11 cellular contexts compared by ENCODE assay signal in the genomic region with DNA sequence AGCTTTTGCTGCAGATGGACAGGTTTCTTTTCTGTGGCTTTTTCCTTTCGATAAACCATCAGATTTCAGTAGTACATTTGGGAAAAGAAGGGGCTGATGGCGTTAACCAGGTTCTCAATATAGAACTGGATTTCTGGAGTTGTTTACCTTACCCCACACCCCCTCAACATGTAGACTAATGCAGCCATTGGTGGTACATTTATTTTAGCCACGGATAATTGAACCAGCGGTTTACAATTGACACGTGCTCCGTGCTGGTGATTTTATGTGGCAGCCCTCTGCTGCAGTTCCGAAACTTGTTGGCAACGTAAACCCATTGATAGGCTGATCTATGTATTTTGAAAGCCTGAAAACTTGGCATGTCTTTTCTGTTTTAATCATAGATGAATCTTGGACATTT. TPM values are rescaled to one million over a fixed set of nuclear protein-coding genes. Genes with fewer than 3 reads are reported as not detected.
A peak's percentile ranks its signal among the peaks of the same experiment; 100 is the strongest.
DNase-seq lines count a peak whose midpoint lies in the region; TF ChIP-seq lines count a peak whose summit lies in the region.
"Had no signal": no experiment of that assay in that cellular context is flagged by ENCODE, and none has a peak within 500 bp of the region (broad histone marks: within the 10 kb centered on the region; RNA-seq: fewer than 3 reads in every experiment).

No MANE protein-coding gene starts in this region.

- CTCF ChIA-PET in CD4-positive, alpha-beta memory T cell (lab: Charles Lee; ENCODE audit: partially characterized antibody) = no interaction called here

- H2BK15ac ChIP-seq in neuronal stem cell (ENCODE audit: low read length) = no peak overlapping the region

- H4K20me1 ChIP-seq in KMS-11 (ENCODE audit: insufficient read depth) = no peaks in the 10 kb centered on the region

- no peak overlapping the region for H4K8ac ChIP-seq in neuronal stem cell (ENCODE audit: low read depth, low read length)

- peak overlapping the region; percentile 93 for H3K27ac ChIP-seq in KMS-11
- H3K27ac ChIP-seq in neuronal stem cell (replicated peaks; ENCODE audit: low read length) = peak overlapping the region; percentile 87
- no peak overlapping the region for H3K27ac ChIP-seq in CD4-positive, alpha-beta memory T cell (ENCODE audit: low read depth, low read length)
- H3K27ac ChIP-seq: neutrophil had no signal

- H3K4me3 Mint-ChIP-seq in endothelial cell (ENCODE audit: unreplicated experiment) = peak overlapping the region; percentile 91
- H3K4me3 Mint-ChIP-seq in CD4-positive, alpha-beta memory T cell = peak overlapping the region in 1 of 8 donors; percentile 39
- H3K4me3 Mint-ChIP-seq: effector memory CD8-positive, alpha-beta T cell had no signal

- peaks cover 10% of the 10 kb centered on the region for H3K36me3 Mint-ChIP-seq in endothelial cell (ENCODE audit: low read depth, unreplicated experiment)
- peaks cover 0 to 6% of the 10 kb centered on the region in 2 donors for H3K36me3 Mint-ChIP-seq in CD4-positive, alpha-beta memory T cell

- H3K9me3 Mint-ChIP-seq in endothelial cell (ENCODE audit: unreplicated experiment) = no peaks in the 10 kb centered on the region
- peaks cover 0 to 21% (median 7%) of the 10 kb centered on the region in 8 donors for H3K9me3 Mint-ChIP-seq in CD4-positive, alpha-beta memory T cell
- H3K9me3 Mint-ChIP-seq: stimulated activated naive CD8-positive, alpha-beta T cell treated with anti-CD3 and anti-CD28 coated beads, Interleukin-15, amount 100 ng/mL, for 72 hours had no signal

- no peak overlapping the region for H2BK5ac ChIP-seq in neuronal stem cell (ENCODE audit: low read length)

- no peak overlapping the region for H3K18ac ChIP-seq in neuronal stem cell (ENCODE audit: low read length)

- no peak overlapping the region for H3K27ac Mint-ChIP-seq in endothelial cell (ENCODE audit: unreplicated experiment)
- H3K27ac Mint-ChIP-seq in CD4-positive, alpha-beta memory T cell = no peak overlapping the region
- H3K27ac Mint-ChIP-seq: effector memory CD8-positive, alpha-beta T cell; stimulated activated naive CD8-positive, alpha-beta T cell treated with anti-CD3 and anti-CD28 coated beads, Interleukin-15, amount 100 ng/mL, for 72 hours had no signal

- no peak overlapping the region for H2AK5ac ChIP-seq in neuronal stem cell (ENCODE audit: low read depth, low read length)

- H3K9ac ChIP-seq in KMS-11 (peak overlapping the region; percentile 74), neuronal stem cell (ENCODE audit: low read depth, low read length, poor library complexity) (no peak overlapping the region)

- no peak overlapping the region for H3K4ac ChIP-seq in neuronal stem cell (ENCODE audit: low read length)

- no peaks in the 10 kb centered on the region for H3K27me3 ChIP-seq in KMS-11 (ENCODE audit: insufficient read depth, low read depth)
- H3K27me3 ChIP-seq in neuronal stem cell (ENCODE audit: control insufficient read depth in 3 of 3, insufficient read depth in 3 of 3, low read depth in 1 of 3, low read length in 3 of 3) = no peaks in the 10 kb centered on the region
- H3K27me3 ChIP-seq in CD4-positive, alpha-beta memory T cell (ENCODE audit: insufficient read depth, low read length) = no peaks in the 10 kb centered on the region

- H2AFZ ChIP-seq in KMS-11 (ENCODE audit: low read depth) (no peak overlapping the region), neuronal stem cell (ENCODE audit: low read length) (no peak overlapping the region)

- peaks cover 13% of the 10 kb centered on the region for H3K27me3 Mint-ChIP-seq in endothelial cell (ENCODE audit: unreplicated experiment)
- H3K27me3 Mint-ChIP-seq in CD4-positive, alpha-beta memory T cell = peaks cover 25 to 26% of the 10 kb centered on the region in 2 donors

- no peaks in the 10 kb centered on the region for H3K9me3 ChIP-seq in neuronal stem cell (replicated peaks in 1 of 2; ENCODE audit: control insufficient read depth in 2 of 2, insufficient read depth in 1 of 2, low read depth in 1 of 2, low read length in 2 of 2)
- no peaks in the 10 kb centered on the region for H3K9me3 ChIP-seq in CD4-positive, alpha-beta memory T cell (ENCODE audit: control insufficient read depth in 1 of 2, low read length in 2 of 2)
- H3K9me3 ChIP-seq: neutrophil had no signal

- H3K4me2 ChIP-seq in KMS-11 = peak overlapping the region; percentile 42; the same call in 1 of the 2 replicates
- H3K4me2 ChIP-seq in neuronal stem cell (ENCODE audit: insufficient read depth, low read length, poor library complexity, severe bottlenecking) = peak overlapping the region; percentile 57

- no peak overlapping the region for H3K14ac ChIP-seq in neuronal stem cell (ENCODE audit: low read length)

- DNase-seq in ELF-1 (ENCODE audit: low read depth, low spot score) (peak; percentile 12), endothelial cell (ENCODE audit: low spot score) (no peak), neuronal stem cell (ENCODE audit: low spot score) (no peak), NCI-H2107 (lab: John Stamatoyannopoulos, UW) (no peak), A172 (ENCODE audit: low spot score) (no peak)
- DNase-seq in CD4-positive, alpha-beta memory T cell = no peak
- DNase-seq: effector memory CD8-positive, alpha-beta T cell; stimulated activated CD4-positive, alpha-beta T cell treated with anti-CD3 and anti-CD28 coated beads, Interleukin-4, amount 100 ng/mL, for 24 hours; stimulated activated naive CD8-positive, alpha-beta T cell treated with anti-CD3 and anti-CD28 coated beads, Interleukin-15, amount 100 ng/mL, for 72 hours had no signal

- H2BK12ac ChIP-seq in neuronal stem cell (ENCODE audit: low read length) = no peak overlapping the region

- POLR2A ChIA-PET in CD4-positive, alpha-beta memory T cell (lab: Charles Lee; ENCODE audit: partially characterized antibody) = no interaction called here

- WGBS in neuronal stem cell (ENCODE audit: extremely low coverage in 2 of 2, insufficient read length in 2 of 2, insufficient replicate concordance in 1 of 2), 2 donors = no CpG with 5 or more reads among the region's 8 CpGs

- H2BK120ac ChIP-seq in neuronal stem cell (ENCODE audit: low read depth, low read length) = no peak overlapping the region

- H3K4me3 ChIP-seq in KMS-11 (IDR thresholded peaks at IDR 0.05; ENCODE audit: insufficient read depth, low read depth, low read length) = no peak overlapping the region
- H3K4me3 ChIP-seq in neuronal stem cell (ENCODE audit: low read length in 2 of 2) = peak overlapping the region; percentile 71 to 75
- no peak overlapping the region for H3K4me3 ChIP-seq in CD4-positive, alpha-beta memory T cell (ENCODE audit: low read length in 2 of 2)

- H3K4me1 ChIP-seq in KMS-11 (ENCODE audit: low read depth, poor library complexity, severe bottlenecking) (no peaks in the 10 kb centered on the region), neuronal stem cell (ENCODE audit: control insufficient read depth in 2 of 2, insufficient read depth in 1 of 2, low read depth in 1 of 2, low read length in 2 of 2) (peaks cover 7 to 14% of the 10 kb centered on the region in 2 donors)
- H3K4me1 ChIP-seq in CD4-positive, alpha-beta memory T cell (ENCODE audit: insufficient read depth, low read length) = no peaks in the 10 kb centered on the region

- H3K79me1 ChIP-seq in neuronal stem cell (ENCODE audit: low read depth, low read length) = peaks cover 2% of the 10 kb centered on the region

- intact Hi-C loops in CD4-positive, alpha-beta memory T cell (cut with micrococcal nuclease) = no loop called here

- no peak overlapping the region for H3K23ac ChIP-seq in neuronal stem cell (ENCODE audit: low read depth, low read length, poor library complexity)

- TF ChIP-seq CTCF in KMS-11 (conservative IDR thresholded peaks at IDR 0.05; ENCODE audit: low read depth, low read length) (no peak), endothelial cell (IDR thresholded peaks at IDR 0.05; ENCODE audit: unreplicated experiment) (no peak)

- H4K91ac ChIP-seq in neuronal stem cell (ENCODE audit: low read depth, low read length, poor library complexity) = no peak overlapping the region

- H3K36me3 ChIP-seq in KMS-11 (ENCODE audit: insufficient read depth) (no peaks in the 10 kb centered on the region), neuronal stem cell (replicated peaks in 1 of 2; ENCODE audit: control insufficient read depth in 2 of 2, insufficient read depth in 2 of 2, low read length in 2 of 2) (peaks cover 18 to 87% of the 10 kb centered on the region in 2 donors)
- no peaks in the 10 kb centered on the region for H3K36me3 ChIP-seq in CD4-positive, alpha-beta memory T cell (ENCODE audit: insufficient read depth, low read length)
- H3K36me3 ChIP-seq: neutrophil had no signal

- peaks cover 21% of the 10 kb centered on the region for H3K4me1 Mint-ChIP-seq in endothelial cell (ENCODE audit: unreplicated experiment)
- peaks cover 3 to 6% (median 3%) of the 10 kb centered on the region in 4 donors for H3K4me1 Mint-ChIP-seq in CD4-positive, alpha-beta memory T cell

- no peaks in the 10 kb centered on the region; the same call in 1 of the 2 replicates for H3K79me2 ChIP-seq in KMS-11 (ENCODE audit: insufficient read depth, low read depth)

RNA-seq across cellular contexts. Expression of a gene that starts 5.4 kb away (rescaled TPM):
- total RNA-seq in endothelial cell (ENCODE audit: unreplicated experiment) = 39.4 TPM
- polyA plus RNA-seq in neuronal stem cell (2013, experiment 1 of 2) = 150 TPM
- polyA plus RNA-seq in neuronal stem cell (2013, experiment 2 of 2) = 165 TPM
- not detected for total RNA-seq in CD4-positive, alpha-beta memory T cell
- not detected for polyA plus RNA-seq in CD4-positive, alpha-beta memory T cell
- total RNA-seq in A172 (2014; rRNA removed; shearing (Covaris generic)) = 11.2 and 11.9 TPM in 2 replicates

Comparison
In these comparisons a context has a peak if more than half of its experiments do, and no peak if none do; other contexts are left out.
1. H3K4me3 ChIP-seq: peak in neuronal stem cell (2 of 2); none in KMS-11 (single experiment) and CD4-positive, alpha-beta memory T cell (0 of 2).
2. RNA of a gene that starts 5.4 kb away (total RNA-seq): 39.4 TPM in endothelial cell (single experiment) and 11.2 to 11.9 TPM in A172; not detected in CD4-positive, alpha-beta memory T cell; every median in the first group is over 10 times any median in the second.